In genomic region chr16:73058221-73058615, GRCh38 we compare ENCODE assay signal across 8 cellular contexts. TPM values are rescaled to one million over a fixed set of nuclear protein-coding genes. Genes with fewer than 3 reads are reported as not detected.
DNase-seq lines count a peak whose midpoint lies in the region; ATAC-seq and TF ChIP-seq lines count a peak whose summit lies in the region.

No MANE protein-coding gene starts in this region.

- peaks cover 46% of the 10 kb centered on the region for H3K4me1 ChIP-seq in DND-41 (ENCODE audit: insufficient read depth, low read length)

- DNase-seq in DND-41 (peak; percentile 64), GM19238 (ENCODE audit: insufficient read length, low spot score) (peak; percentile 81), T-cell (peak in 1 of 34 experiments; percentile 4), epithelial cell of proximal tubule (ENCODE audit: low read depth) (no peak), nephron progenitor cell (peak; percentile 61), middle frontal gyrus (ENCODE audit: extremely low spot score, low spot score) (no peak), HEK293T (ENCODE audit: extremely low spot score) (no peak)

- no peaks in the 10 kb centered on the region for H3K9me3 Mint-ChIP-seq in T-cell
- no peaks in the 10 kb centered on the region for H3K9me3 Mint-ChIP-seq in nephron progenitor cell

- peak overlapping the region; percentile 52 for H2AFZ ChIP-seq in DND-41 (ENCODE audit: low read depth, low read length)

- TF ChIP-seq CTCF in DND-41 (IDR thresholded peaks at IDR 0.05; ENCODE audit: borderline replicate concordance, extremely low read depth, low read length, poor library complexity, severe bottlenecking) = no peak
- no peak for TF ChIP-seq CTCF in epithelial cell of proximal tubule (conservative IDR thresholded peaks at IDR 0.05; ENCODE audit: low read depth, low read length)
- TF ChIP-seq CTCF in nephron progenitor cell (IDR thresholded peaks at IDR 0.05) = no peak

- no peak overlapping the region for H3K27ac ChIP-seq in DND-41 (ENCODE audit: low read length)

- H3K9ac ChIP-seq in DND-41 (ENCODE audit: low read depth, low read length) = peak overlapping the region; percentile 68

- H3K4me2 ChIP-seq in DND-41 (ENCODE audit: insufficient read depth, low read length) = peak overlapping the region; percentile 84

- no peaks in the 10 kb centered on the region for H3K36me3 ChIP-seq in DND-41 (ENCODE audit: insufficient read depth, low read length)

- no peak overlapping the region for H3K27ac Mint-ChIP-seq in T-cell
- H3K27ac Mint-ChIP-seq in nephron progenitor cell = no peak overlapping the region

- H3K27me3 ChIP-seq in DND-41 (ENCODE audit: insufficient read depth, low read length, poor library complexity) = peaks cover 65% of the 10 kb centered on the region

- H3K27me3 Mint-ChIP-seq in T-cell (peaks cover 59 to 66% of the 10 kb centered on the region in 2 donors), nephron progenitor cell (ENCODE audit: low read depth, poor library complexity) (peaks cover 41% of the 10 kb centered on the region)

- ATAC-seq in DND-41 (ENCODE audit: insufficient read depth, low read depth) (peak; percentile 67), HG03108 (IDR thresholded peaks at IDR 0.05; ENCODE audit: unreplicated experiment) (peak; percentile 65), T-cell (replicated peaks in 1 of 4) (peak; percentile 46 to 69 (median 53))

- H3K4me3 ChIP-seq in DND-41 (ENCODE audit: low read depth in 1 of 2, low read length in 2 of 2) = peak overlapping the region; percentile 41 to 56; a peak in 3 of 4 replicates
- H3K4me3 ChIP-seq in epithelial cell of proximal tubule (ENCODE audit: low read depth, low read length) = peak overlapping the region; percentile 70

- peak overlapping the region in 2 of 3 donors; percentile 37 to 86 for H3K4me3 Mint-ChIP-seq in T-cell
- H3K4me3 Mint-ChIP-seq in nephron progenitor cell = peak overlapping the region; percentile 94

- CTCF ChIA-PET in T-cell (lab: Charles Lee) = no interaction called here
- CTCF ChIA-PET in HEK293T (lab: Yijun Ruan, JAX) = interaction anchor here (0.5 kb wide), 1 partner anchor 1184 kb away, joined by 3 read pairs; no protein-coding TSS in a partner anchor

- POLR2A ChIA-PET in T-cell (lab: Charles Lee) = no interaction called here
- POLR2A ChIA-PET in HEK293T (lab: Yijun Ruan, JAX) = interaction anchor here (0.7 kb wide), 1 partner anchor 12 kb away, joined by 3 read pairs; no protein-coding TSS in a partner anchor

- H4K20me1 ChIP-seq in DND-41 (ENCODE audit: insufficient read depth, low read length) = peaks cover 29% of the 10 kb centered on the region

- H3K9me3 ChIP-seq in DND-41 (ENCODE audit: insufficient read depth, low read length, severe bottlenecking) = no peaks in the 10 kb centered on the region

- H3K79me2 ChIP-seq in DND-41 (ENCODE audit: insufficient read depth, low read length) = peaks cover 6% of the 10 kb centered on the region

- H3K36me3 Mint-ChIP-seq in T-cell (no peaks in the 10 kb centered on the region), nephron progenitor cell (ENCODE audit: low read depth) (no peaks in the 10 kb centered on the region)

- peaks cover 12 to 41% (median 33%) of the 10 kb centered on the region in 3 donors for H3K4me1 Mint-ChIP-seq in T-cell
- H3K4me1 Mint-ChIP-seq in nephron progenitor cell = peaks cover 43% of the 10 kb centered on the region

TF ChIP-seq in HEK293T, 16 proteins besides CTCF, POLR2A, EP300 and RAD21:
- TF ChIP-seq LEF1 (IDR thresholded peaks at IDR 0.05; ENCODE audit: borderline replicate concordance) = no peak
- no peak for TF ChIP-seq FOXA1 (IDR thresholded peaks at IDR 0.05)
- no peak for TF ChIP-seq ELF4 (IDR thresholded peaks at IDR 0.05)
- TF ChIP-seq, protein P1, sequence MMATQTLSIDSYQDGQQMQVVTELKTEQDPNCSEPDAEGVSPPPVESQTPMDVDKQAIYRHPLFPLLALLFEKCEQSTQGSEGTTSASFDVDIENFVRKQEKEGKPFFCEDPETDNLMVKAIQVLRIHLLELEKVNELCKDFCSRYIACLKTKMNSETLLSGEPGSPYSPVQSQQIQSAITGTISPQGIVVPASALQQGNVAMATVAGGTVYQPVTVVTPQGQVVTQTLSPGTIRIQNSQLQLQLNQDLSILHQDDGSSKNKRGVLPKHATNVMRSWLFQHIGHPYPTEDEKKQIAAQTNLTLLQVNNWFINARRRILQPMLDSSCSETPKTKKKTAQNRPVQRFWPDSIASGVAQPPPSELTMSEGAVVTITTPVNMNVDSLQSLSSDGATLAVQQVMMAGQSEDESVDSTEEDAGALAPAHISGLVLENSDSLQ (IDR thresholded peaks at IDR 0.05) = no peak
- no peak for TF ChIP-seq ARNT (IDR thresholded peaks at IDR 0.05)
- TF ChIP-seq NFRKB (IDR thresholded peaks at IDR 0.05) = no peak
- no peak for TF ChIP-seq L3MBTL2 (conservative IDR thresholded peaks at IDR 0.05)
- TF ChIP-seq SUZ12 (IDR thresholded peaks at IDR 0.05) = no peak
- no peak for TF ChIP-seq CTBP1 (IDR thresholded peaks at IDR 0.05; ENCODE audit: borderline replicate concordance)
- no peak for TF ChIP-seq SP1 (IDR thresholded peaks at IDR 0.05)
- TF ChIP-seq FOXM1 (IDR thresholded peaks at IDR 0.05; ENCODE audit: borderline replicate concordance) = no peak
- TF ChIP-seq BHLHE40 (IDR thresholded peaks at IDR 0.05; ENCODE audit: borderline replicate concordance) = no peak
- no peak for TF ChIP-seq FOXK2 (IDR thresholded peaks at IDR 0.05)
- no peak for TF ChIP-seq ZNF384 (IDR thresholded peaks at IDR 0.05)
- no peak for TF ChIP-seq HDGF (IDR thresholded peaks at IDR 0.05; ENCODE audit: borderline replicate concordance)
- TF ChIP-seq TARDBP (IDR thresholded peaks at IDR 0.05) = no peak

RNA-seq across cellular contexts. Expression of gene ZFHX3, which starts 10.3 kb away (rescaled TPM):
- total RNA-seq in T-cell (1 to 10 TPM in 3 of 5 donors, under 1 TPM in 2; 0.35 to 2.1 (median 1.0) TPM), epithelial cell of proximal tubule (7.2 and 9.6 TPM in 2 replicates)

Comparison
In these comparisons a context has a peak if more than half of its experiments do, and no peak if none do; other contexts are left out.
1. DNase-seq: peak in DND-41 (single experiment), GM19238 (single experiment) and nephron progenitor cell (single experiment); none in epithelial cell of proximal tubule (single experiment), middle frontal gyrus (single experiment) and HEK293T (single experiment).
2. Peak in every context shown above with its lines, with median percentiles within 50 percentile points of each other: ATAC-seq.